In genomic region chr16:51487880-51488279, GRCh38 we compare ENCODE assay signal across 8 cellular contexts.
"Had no signal": no experiment of that assay in that cellular context is flagged by ENCODE, and none has a peak within 500 bp of the region (broad histone marks: within the 10 kb centered on the region; RNA-seq: fewer than 3 reads in every experiment).

No MANE protein-coding gene starts in this region.

- DNase-seq: GDM1, GF-D8 had no signal

- FAIRE-seq: G401.6, GM12878, GM12891, GM12892, GM18507, GM19239 had no signal

- H3K4me3 ChIP-seq: GM12878 had no signal

- ATAC-seq: GM12878 had no signal
